Comparison of ENCODE assay signal across 13 cellular contexts in the genomic region with DNA sequence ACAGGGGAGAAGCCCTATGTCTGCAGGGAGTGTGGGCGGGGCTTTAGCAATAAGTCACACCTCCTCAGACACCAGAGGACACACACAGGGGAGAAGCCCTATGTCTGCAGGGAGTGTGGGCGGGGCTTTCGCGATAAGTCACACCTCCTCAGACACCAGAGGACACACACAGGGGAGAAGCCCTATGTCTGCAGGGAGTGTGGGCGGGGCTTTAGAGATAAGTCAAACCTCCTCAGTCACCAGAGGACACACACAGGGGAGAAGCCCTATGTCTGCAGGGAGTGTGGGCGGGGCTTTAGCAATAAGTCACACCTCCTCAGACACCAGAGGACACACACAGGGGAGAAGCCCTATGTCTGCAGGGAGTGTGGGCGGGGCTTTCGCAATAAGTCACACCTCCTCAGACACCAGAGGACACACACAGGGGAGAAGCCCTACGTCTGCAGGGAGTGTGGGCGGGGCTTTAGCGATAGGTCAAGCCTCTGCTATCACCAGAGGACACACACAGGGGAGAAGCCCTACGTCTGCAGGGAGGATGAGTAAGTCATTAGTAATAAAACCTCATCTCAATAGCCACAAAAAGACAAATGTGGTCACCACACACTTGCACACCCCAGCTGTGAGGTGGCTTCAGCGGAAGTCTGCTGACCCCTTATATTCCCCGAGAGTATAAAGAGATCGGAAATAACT. TPM values are rescaled to one million over a fixed set of nuclear protein-coding genes. Genes with fewer than 3 reads are reported as not detected.
"Had no signal": no experiment of that assay in that cellular context is flagged by ENCODE, and none has a peak within 500 bp of the region (broad histone marks: within the 10 kb centered on the region; RNA-seq: fewer than 3 reads in every experiment).

No MANE protein-coding gene starts in this region.

RNA-seq across cellular contexts. Expression of a gene that starts 20.0 kb away (rescaled TPM):
- total RNA-seq: activated CD4-positive, alpha-beta T cell treated with anti-CD3 and anti-CD28 coated beads, Interleukin-2, amount 10 ng/mL, durations not matched to agents 7 days and 5 days; activated naive CD4-positive, alpha-beta T cell treated with anti-CD3 and anti-CD28 coated beads, Interleukin-2, amount 50 U/mL, for 72 hours; activated T-cell treated with anti-CD3 and anti-CD28 coated beads, Interleukin-2, amount 50 U/mL, for 72 hours; cardiac septum; dorsolateral prefrontal cortex; esophagus mucosa; hepatocyte; lung microvascular endothelial cell; osteocyte; pulmonary artery endothelial cell; right lobe of liver; smooth muscle cell; tibial nerve had no signal
